In the genomic region with DNA sequence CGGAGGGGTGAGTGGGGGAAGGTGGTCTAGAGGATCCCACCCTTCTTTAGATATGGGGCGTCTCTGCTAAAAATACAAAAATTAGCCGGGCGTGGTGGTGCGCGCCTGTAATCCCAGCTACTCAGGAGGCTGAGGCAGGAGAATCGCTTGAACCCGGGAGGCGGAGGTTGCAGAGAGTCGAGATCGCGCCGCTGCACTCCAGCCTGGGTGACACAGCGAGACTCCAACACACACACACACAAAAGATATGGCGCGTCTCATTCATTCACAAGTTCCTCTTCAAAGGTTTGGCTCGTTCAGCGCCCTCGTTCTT, we compare ENCODE assay signal across 6 cellular contexts. TPM values are rescaled to one million over a fixed set of nuclear protein-coding genes. Genes with fewer than 3 reads are reported as not detected.
DNase-seq lines count a peak whose midpoint lies in the region; ATAC-seq and TF ChIP-seq lines count a peak whose summit lies in the region.
"Not testable (repeated sequence)": the region's sequence is repeated elsewhere in the genome, so short reads cannot be mapped to it uniquely, and the experiment has no call there.

No MANE protein-coding gene starts in this region.

- not testable (repeated sequence) for H3K36me3 ChIP-seq in GM23338 (ENCODE audit: insufficient read depth); cardiac muscle cell; thymus (ENCODE audit: control insufficient read depth, insufficient read depth)

- not testable (repeated sequence) for ATAC-seq in GM23338, T-helper 17 cell
- peak in 2 of 3 donors; percentile 22 to 33 for ATAC-seq in natural killer cell

- H3K27ac ChIP-seq in GM23338 (ENCODE audit: low read depth) (peak overlapping the region; percentile 97), thymus (ENCODE audit: low read depth) (peak overlapping the region; percentile 90)
- not testable (repeated sequence) for H3K27ac ChIP-seq in cardiac muscle cell

- H3K79me2 ChIP-seq in GM23338 (replicated peaks; ENCODE audit: insufficient read depth) = peaks cover 34% of the 10 kb centered on the region

- H3K4me1 ChIP-seq in GM23338 (ENCODE audit: insufficient read depth) (peaks cover 18% of the 10 kb centered on the region), cardiac muscle cell (ENCODE audit: low read depth) (peaks cover 23% of the 10 kb centered on the region), thymus (ENCODE audit: control insufficient read depth, insufficient read depth, low read length) (peaks cover 19% of the 10 kb centered on the region)

- H3K4me3 Mint-ChIP-seq in GM23338 (peak overlapping the region; percentile 83), T-helper 17 cell (peak overlapping the region; percentile 94), brain (peak overlapping the region; percentile 88 to 99 (median 94)), natural killer cell (peak overlapping the region; percentile 97)

- H3K9me3 Mint-ChIP-seq in GM23338 (peaks cover 22% of the 10 kb centered on the region), brain (peaks cover 0 to 10% (median 4%) of the 10 kb centered on the region in 5 experiments)
- H3K9me3 Mint-ChIP-seq in natural killer cell = not testable (repeated sequence)

- H2AFZ ChIP-seq in GM23338 = peak overlapping the region; percentile 14; the same call in 1 of the 2 replicates

- peaks cover 43% of the 10 kb centered on the region for H3K36me3 Mint-ChIP-seq in GM23338 (ENCODE audit: low read depth)
- H3K36me3 Mint-ChIP-seq in T-helper 17 cell (ENCODE audit: low read depth); brain; natural killer cell: not testable (repeated sequence)

- intact Hi-C loops in natural killer cell (cut with micrococcal nuclease) = loop anchor here (1.0 to 5.0 kb wide), 4 partner anchors 26 to 92 kb away; a partner anchor contains a TSS

- not testable (repeated sequence) for H3K9me3 ChIP-seq in T-helper 17 cell (ENCODE audit: control insufficient read depth, low read length, poor library complexity, severe bottlenecking); cardiac muscle cell (ENCODE audit: low read depth); thymus (ENCODE audit: control insufficient read depth)

- H4K20me1 ChIP-seq in GM23338 (replicated peaks; ENCODE audit: insufficient read depth) = peaks cover 21% of the 10 kb centered on the region

- peak overlapping the region; percentile 95 for H3K27ac Mint-ChIP-seq in GM23338
- peak overlapping the region; percentile 99 for H3K27ac Mint-ChIP-seq in T-helper 17 cell
- peak overlapping the region; percentile 88 to 94 (median 89) for H3K27ac Mint-ChIP-seq in brain
- H3K27ac Mint-ChIP-seq in natural killer cell = peak overlapping the region; percentile 88 to 92

- H3F3A ChIP-seq in GM23338 (replicated peaks; ENCODE audit: low read depth) = peaks cover 15% of the 10 kb centered on the region

- whole genome bisulfite sequencing in thymus = 12% methylated on average over 19 of the region's 19 CpGs

- peak overlapping the region; percentile 89 for H3K4me2 ChIP-seq in GM23338

- not testable (repeated sequence) for DNase-seq in GM23338 (ENCODE audit: low spot score); T-helper 17 cell; natural killer cell
- DNase-seq in cardiac muscle cell (ENCODE audit: low read depth in 1 of 2, low spot score in 1 of 2) = peak in 1 of 2 donors; percentile 40

- peaks cover 36% of the 10 kb centered on the region for H3K27me3 Mint-ChIP-seq in GM23338 (ENCODE audit: insufficient read depth, low read depth, poor library complexity)
- H3K27me3 Mint-ChIP-seq in T-helper 17 cell; brain; natural killer cell (ENCODE audit: low read depth in 2 of 2): not testable (repeated sequence)

- H3K4me3 ChIP-seq in GM23338 = peak overlapping the region; percentile 96
- peak overlapping the region; percentile 29 for H3K4me3 ChIP-seq in cardiac muscle cell
- H3K4me3 ChIP-seq in thymus (ENCODE audit: low read length) = peak overlapping the region; percentile 74

- H3K4me1 Mint-ChIP-seq in GM23338 (peaks cover 26% of the 10 kb centered on the region), T-helper 17 cell (peaks cover 27% of the 10 kb centered on the region), brain (peaks cover 41% of the 10 kb centered on the region), natural killer cell (peaks cover 26 to 39% of the 10 kb centered on the region in 2 donors)

- TF ChIP-seq CTCF in GM23338 (conservative IDR thresholded peaks at IDR 0.05; ENCODE audit: low read depth in 2 of 2); brain (conservative IDR thresholded peaks at IDR 0.05); cardiac muscle cell (IDR thresholded peaks at IDR 0.05; ENCODE audit: low read depth, low read length); natural killer cell (IDR thresholded peaks at IDR 0.05): not testable (repeated sequence)

- H3K9me2 ChIP-seq in GM23338 (ENCODE audit: insufficient read depth) = not testable (repeated sequence)

- H3K27me3 ChIP-seq in GM23338 (ENCODE audit: insufficient read depth); cardiac muscle cell; thymus (ENCODE audit: control insufficient read depth, insufficient read depth): not testable (repeated sequence)

RNA-seq across cellular contexts. Expression of a gene that starts 1.6 kb away (rescaled TPM):
- 891 and 973 TPM in 2 replicates for total RNA-seq in GM23338 (2014; rRNA removed; shearing (Covaris generic))
- polyA plus RNA-seq in GM23338 (2016; fragmentation: Nextera tagmentation; extraction: Ambion mirVana) = 957 and 960 TPM in 2 replicates
- 100 to 1,000 TPM; 152 to 165 TPM for total RNA-seq in T-helper 17 cell
- 1,263 TPM for polyA plus RNA-seq in brain (ENCODE audit: insufficient read depth, low read depth, low replicate concordance)
- 826 and 1,015 TPM in 2 replicates for total RNA-seq in cardiac muscle cell
- polyA plus RNA-seq in cardiac muscle cell = 976 and 1,204 TPM in 2 replicates
- 100 to 1,000 TPM; 229 to 248 (median 236) TPM for total RNA-seq in natural killer cell
- 155 TPM for polyA plus RNA-seq in thymus

RNA-seq across cellular contexts. Expression of a gene that starts 18.9 kb away (rescaled TPM):
- total RNA-seq in GM23338 (2014; rRNA removed; shearing (Covaris generic)) = 2.9 and 3.7 TPM in 2 replicates
- polyA plus RNA-seq in GM23338 (2016; fragmentation: Nextera tagmentation; extraction: Ambion mirVana) (0.06 and 0.14 TPM in 2 replicates), brain (ENCODE audit: insufficient read depth, low read depth, low replicate concordance) (69.0 TPM), cardiac muscle cell (0.34 and 0.46 TPM in 2 replicates), thymus (0.46 TPM)
- total RNA-seq in T-helper 17 cell (1 to 10 TPM; 1.1 to 3.0 TPM), cardiac muscle cell (1.0 and 2.3 TPM in 2 replicates), natural killer cell (1 to 10 TPM in 2 of 3 donors, under 1 TPM in 1; 0.96 to 1.6 (median 1.1) TPM)

RNA-seq across cellular contexts. Expression of a gene that starts 26.9 kb away (rescaled TPM):
- not detected in 2 replicates for total RNA-seq in GM23338 (2014; rRNA removed; shearing (Covaris generic))
- 0.29 TPM in 1 of 2 replicates, not detected in the other for polyA plus RNA-seq in GM23338 (2016; fragmentation: Nextera tagmentation; extraction: Ambion mirVana)
- 10 to 100 TPM; 43.8 to 45.6 TPM for total RNA-seq in T-helper 17 cell
- polyA plus RNA-seq in brain (ENCODE audit: insufficient read depth, low read depth, low replicate concordance) = 1.4 TPM
- not detected in 2 replicates for total RNA-seq in cardiac muscle cell
- polyA plus RNA-seq in cardiac muscle cell = 0.39 TPM in 1 of 2 replicates, not detected in the other
- 100 to 1,000 TPM; 186 to 286 (median 253) TPM for total RNA-seq in natural killer cell
- polyA plus RNA-seq in thymus = 28.0 TPM

RNA-seq across cellular contexts. Expression of a gene that starts 39.2 kb away (rescaled TPM):
- total RNA-seq in GM23338 (2014; rRNA removed; shearing (Covaris generic)) = 146 and 148 TPM in 2 replicates
- polyA plus RNA-seq in GM23338 (2016; fragmentation: Nextera tagmentation; extraction: Ambion mirVana) = 114 and 118 TPM in 2 replicates
- 10 to 100 TPM; 36.2 to 42.0 TPM for total RNA-seq in T-helper 17 cell
- 152 TPM for polyA plus RNA-seq in brain (ENCODE audit: insufficient read depth, low read depth, low replicate concordance)
- total RNA-seq in cardiac muscle cell = 205 and 247 TPM in 2 replicates
- polyA plus RNA-seq in cardiac muscle cell = 205 and 207 TPM in 2 replicates
- total RNA-seq in natural killer cell = 100 to 1,000 TPM in 2 of 3 donors, 10 to 100 TPM in 1; 68.5 to 114 (median 101) TPM
- polyA plus RNA-seq in thymus = 72.0 TPM

Comparison
In these comparisons a context has a peak if more than half of its experiments do, and no peak if none do; other contexts are left out.
1. H3K4me3 ChIP-seq: peak in every context shown above with its lines; median percentile 96 in GM23338; 74 in thymus; 29 in cardiac muscle cell.
2. RNA of a gene that starts 26.9 kb away (total RNA-seq): 186 to 286 TPM in natural killer cell and 43.8 to 45.6 TPM in T-helper 17 cell; not detected in GM23338 and not detected in cardiac muscle cell; every median in the first group is over 10 times any median in the second.
3. Peak in every context shown above with its lines, with median percentiles within 50 percentile points of each other: H3K27ac Mint-ChIP-seq and H3K4me3 Mint-ChIP-seq.